10 cellular contexts compared by ENCODE assay signal in the genomic region with DNA sequence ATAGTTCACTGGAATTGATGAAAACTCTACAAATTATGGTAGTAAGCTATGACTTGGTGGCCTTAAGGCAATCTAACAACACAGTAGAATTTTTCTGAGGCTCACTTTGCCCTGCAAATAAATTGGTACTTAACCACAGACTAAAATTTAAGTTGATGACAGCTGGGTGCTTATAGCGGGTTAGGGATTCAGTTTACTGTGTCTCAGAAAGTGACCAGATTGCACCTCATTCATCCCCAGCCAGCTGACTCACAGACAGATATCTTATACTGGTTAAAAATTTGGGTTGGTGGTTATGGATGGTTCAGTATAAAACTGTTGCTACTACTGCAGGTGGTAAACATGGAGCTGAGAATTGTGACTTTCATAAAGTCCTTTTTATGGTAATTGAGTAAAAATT. TPM values are rescaled to one million over a fixed set of nuclear protein-coding genes. Genes with fewer than 3 reads are reported as not detected.
DNase-seq lines count a peak whose midpoint lies in the region; ATAC-seq and TF ChIP-seq lines count a peak whose summit lies in the region.
"Had no signal": no experiment of that assay in that cellular context is flagged by ENCODE, and none has a peak within 500 bp of the region (broad histone marks: within the 10 kb centered on the region; RNA-seq: fewer than 3 reads in every experiment).

No MANE protein-coding gene starts in this region.

- ATAC-seq in CD4-positive, alpha-beta T cell (ENCODE audit: poor library complexity): no peak
- ATAC-seq in HG03280 (IDR thresholded peaks at IDR 0.05; ENCODE audit: unreplicated experiment) (no peak), GM18873 (IDR thresholded peaks at IDR 0.05; ENCODE audit: low FRiP score, unreplicated experiment) (no peak), GM19455 (IDR thresholded peaks at IDR 0.05; ENCODE audit: unreplicated experiment) (no peak)

- POLR2A ChIA-PET in CD4-positive, alpha-beta T cell (lab: Charles Lee): no interaction called here

- intact Hi-C loops in CD4-positive, alpha-beta T cell (cut with DNase I, micrococcal nuclease): loop anchor here in 1 of 2 experiments (10.0 kb wide), 2 partner anchors 211 to 791 kb away; no protein-coding TSS in a partner anchor

- no peak for DNase-seq in CD4-positive, alpha-beta T cell
- no peak for DNase-seq in HL-60 (ENCODE audit: low read depth in 1 of 2, low spot score in 1 of 2)
- no peak for DNase-seq in glutamatergic neuron
- DNase-seq in GDM1 (lab: John Stamatoyannopoulos, UW): no peak
- DNase-seq: RPMI8226 had no signal

- H3K27me3 ChIP-seq in CD4-positive, alpha-beta T cell (ENCODE audit: control insufficient read depth, insufficient read depth, low read length): no peaks in the 10 kb centered on the region
- no peaks in the 10 kb centered on the region for H3K27me3 ChIP-seq in HL-60 (ENCODE audit: insufficient read depth, poor library complexity, severe bottlenecking)

- H3K9me3 Mint-ChIP-seq in CD4-positive, alpha-beta T cell: no peaks in the 10 kb centered on the region
- H3K9me3 Mint-ChIP-seq in glutamatergic neuron (ENCODE audit: unreplicated experiment): peaks cover 13% of the 10 kb centered on the region
- H3K9me3 Mint-ChIP-seq: activated naive CD4-positive, alpha-beta T cell treated with anti-CD3 and anti-CD28 coated beads, Interleukin-2, amount 50 U/mL, for 24 hours had no signal

- peak overlapping the region; percentile 98 for H3K27ac Mint-ChIP-seq in CD4-positive, alpha-beta T cell
- peak overlapping the region; percentile 89 for H3K27ac Mint-ChIP-seq in glutamatergic neuron (ENCODE audit: unreplicated experiment)
- H3K27ac Mint-ChIP-seq: activated naive CD4-positive, alpha-beta T cell treated with anti-CD3 and anti-CD28 coated beads, Interleukin-2, amount 50 U/mL, for 24 hours had no signal

- H3K9me3 ChIP-seq in CD4-positive, alpha-beta T cell (ENCODE audit: control insufficient read depth, low read length): no peaks in the 10 kb centered on the region

- TF ChIP-seq CTCF in CD4-positive, alpha-beta T cell (IDR thresholded peaks at IDR 0.05): no peak
- no peak for TF ChIP-seq CTCF in HL-60 (IDR thresholded peaks at IDR 0.05; ENCODE audit: insufficient read depth, low read length)
- TF ChIP-seq CTCF in VCaP (conservative IDR thresholded peaks at IDR 0.05): no peak
- no peak for TF ChIP-seq CTCF in glutamatergic neuron (IDR thresholded peaks at IDR 0.05; ENCODE audit: partially characterized antibody, unreplicated experiment)

- H3K27ac ChIP-seq in CD4-positive, alpha-beta T cell (ENCODE audit: low read depth, low read length): no peak overlapping the region
- H3K27ac ChIP-seq in HL-60 (replicated peaks): peak overlapping the region; percentile 83
- H3K27ac ChIP-seq in VCaP: peak overlapping the region; percentile 97

- H3K4me3 ChIP-seq in HL-60 (replicated peaks; ENCODE audit: insufficient read depth, low read length): peak overlapping the region; percentile 90

- H3K27me3 Mint-ChIP-seq in CD4-positive, alpha-beta T cell: no peaks in the 10 kb centered on the region
- H3K27me3 Mint-ChIP-seq in glutamatergic neuron (ENCODE audit: unreplicated experiment): peaks cover 12% of the 10 kb centered on the region
- H3K27me3 Mint-ChIP-seq: activated naive CD4-positive, alpha-beta T cell treated with anti-CD3 and anti-CD28 coated beads, Interleukin-2, amount 50 U/mL, for 24 hours had no signal

- H3K36me3 Mint-ChIP-seq in CD4-positive, alpha-beta T cell (ENCODE audit: low read depth): peaks cover 23% of the 10 kb centered on the region
- no peaks in the 10 kb centered on the region for H3K36me3 Mint-ChIP-seq in glutamatergic neuron (ENCODE audit: unreplicated experiment)

- CTCF ChIA-PET in CD4-positive, alpha-beta T cell (lab: Charles Lee): no interaction called here

- no peak overlapping the region for H3K4me3 Mint-ChIP-seq in CD4-positive, alpha-beta T cell
- peak overlapping the region; percentile 96 for H3K4me3 Mint-ChIP-seq in glutamatergic neuron (ENCODE audit: unreplicated experiment)

- peaks cover 58% of the 10 kb centered on the region for H3K4me1 Mint-ChIP-seq in CD4-positive, alpha-beta T cell (ENCODE audit: low read depth)
- peaks cover 12% of the 10 kb centered on the region for H3K4me1 Mint-ChIP-seq in glutamatergic neuron (ENCODE audit: low read depth, unreplicated experiment)

RNA-seq across cellular contexts. Expression of gene CKS2, which starts 2.8 kb away (rescaled TPM):
- 1 to 10 TPM; 5.6 to 6.9 TPM for total RNA-seq in CD4-positive, alpha-beta T cell
- total RNA-seq in glutamatergic neuron (ENCODE audit: unreplicated experiment): 48.7 TPM

RNA-seq across cellular contexts. Expression of gene SECISBP2, which starts 4.5 kb away (rescaled TPM):
- 100 to 1,000 TPM; 109 to 112 TPM for total RNA-seq in CD4-positive, alpha-beta T cell
- total RNA-seq in glutamatergic neuron (ENCODE audit: unreplicated experiment): 86.4 TPM
